Comparison of ENCODE assay signal across 11 cellular contexts in genomic region chr19:35357867-35358573, GRCh38. TPM values are rescaled to one million over a fixed set of nuclear protein-coding genes. Genes with fewer than 3 reads are reported as not detected.
DNase-seq lines count a peak whose midpoint lies in the region; FAIRE-seq and TF ChIP-seq lines count a peak whose summit lies in the region.
"Had no signal": no experiment of that assay in that cellular context is flagged by ENCODE, and none has a peak within 500 bp of the region (broad histone marks: within the 10 kb centered on the region; RNA-seq: fewer than 3 reads in every experiment).

FFAR3 (plus strand) TSS chr19:35358460; CDS start chr19:35358891, 431 bp downstream.

- in situ Hi-C loops in KBM-7 (cut with MboI; ENCODE audit: low pct_unique_long_range_greater_than_20kb, low sequenced_read_pairs) = no loop called here

- H4K5ac ChIP-seq in mesendoderm (ENCODE audit: low read length) = no peak within 1 kb of the TSS

- no peak within 1 kb of the TSS for H3K18ac ChIP-seq in mesendoderm (ENCODE audit: low read length)

- H3K79me2 ChIP-seq in mesendoderm (ENCODE audit: control insufficient read depth, insufficient read depth, low read length) (no peaks in the 10 kb centered on the region), SK-N-SH (ENCODE audit: insufficient read depth) (no peaks in the 10 kb centered on the region)

- no CpG with 5 or more reads among the region's 18 CpGs for WGBS in mesendoderm (ENCODE audit: extremely low coverage, insufficient coverage, low lambda C conversion rate)
- 11% methylated on average over 17 of the region's 18 CpGs for WGBS in SK-N-SH (ENCODE audit: low lambda C conversion rate)

- no peak within 1 kb of the TSS for H3K23ac ChIP-seq in mesendoderm (ENCODE audit: low read length)

- TF ChIP-seq EP300 in SK-N-SH (IDR thresholded peaks at IDR 0.05; ENCODE audit: borderline replicate concordance in 1 of 2, low read depth in 1 of 2, low read length in 1 of 2) = no peak

- H2BK120ac ChIP-seq in mesendoderm (ENCODE audit: low read depth, low read length) = no peak within 1 kb of the TSS

- H3K4me3 ChIP-seq in BLaER1 (no peak within 1 kb of the TSS), bronchial epithelial cell (ENCODE audit: low read depth, low read length) (no peak within 1 kb of the TSS), mesendoderm (ENCODE audit: low read length) (no peak within 1 kb of the TSS), SK-N-SH (ENCODE audit: low read depth in 2 of 2, low read length in 1 of 2) (no peak within 1 kb of the TSS; a peak in 1 of 4 replicates)

- H4K8ac ChIP-seq in mesendoderm (ENCODE audit: low read depth, low read length) = no peak within 1 kb of the TSS

- no peak within 1 kb of the TSS for H3K4ac ChIP-seq in mesendoderm (ENCODE audit: low read depth, low read length)

- H4K20me1 ChIP-seq in BLaER1 = no peaks in the 10 kb centered on the region
- H4K20me1 ChIP-seq in SK-N-SH (ENCODE audit: insufficient read depth) = no peaks in the 10 kb centered on the region

- H3K56ac ChIP-seq in mesendoderm (ENCODE audit: low read length) = no peak within 1 kb of the TSS

- no peak within 1 kb of the TSS for H2AFZ ChIP-seq in SK-N-SH (ENCODE audit: low read depth)

- H3K4me2 ChIP-seq in BLaER1 (peak within 1 kb of the TSS; percentile 44), mesendoderm (ENCODE audit: low read length) (no peak within 1 kb of the TSS), SK-N-SH (no peak within 1 kb of the TSS)

- H3K9ac ChIP-seq in BLaER1 (no peak within 1 kb of the TSS), mesendoderm (ENCODE audit: low read length) (no peak within 1 kb of the TSS), SK-N-SH (no peak within 1 kb of the TSS)

- no peaks in the 10 kb centered on the region for H3K9me3 ChIP-seq in BLaER1
- no peaks in the 10 kb centered on the region for H3K9me3 ChIP-seq in SK-N-SH

- peaks cover 44% of the 10 kb centered on the region for H3K4me1 ChIP-seq in BLaER1
- no peaks in the 10 kb centered on the region for H3K4me1 ChIP-seq in mesendoderm (ENCODE audit: control insufficient read depth, low read depth, low read length)
- peaks cover 0 to 10% of the 10 kb centered on the region in 2 experiments; a peak in 1 of 4 replicates for H3K4me1 ChIP-seq in SK-N-SH (ENCODE audit: control insufficient read depth in 1 of 2, insufficient read depth in 2 of 2, low read depth in 1 of 2, low read length in 1 of 2)

- no peak within 1 kb of the TSS for H2BK5ac ChIP-seq in mesendoderm (ENCODE audit: low read length)

- no peaks in the 10 kb centered on the region for H3K36me3 ChIP-seq in BLaER1
- no peaks in the 10 kb centered on the region for H3K36me3 ChIP-seq in bronchial epithelial cell (ENCODE audit: control insufficient read depth, insufficient read depth, low read length)
- H3K36me3 ChIP-seq in mesendoderm (ENCODE audit: control insufficient read depth, insufficient read depth, low read length) = no peaks in the 10 kb centered on the region
- H3K36me3 ChIP-seq in SK-N-SH (replicated peaks in 1 of 2; ENCODE audit: control insufficient read depth in 1 of 2, insufficient read depth in 2 of 2, low read length in 1 of 2) = no peaks in the 10 kb centered on the region

- FAIRE-seq in bronchial epithelial cell (lab: Jason Lieb, UNC) (no peak), RCC 7860 (lab: Jason Lieb, UNC) (no peak)

- DNase-seq in KBM-7 (peak; percentile 55), bronchial epithelial cell (ENCODE audit: low read depth) (peak; percentile 1), mesendoderm (peak; percentile 39), RCC 7860 (ENCODE audit: low spot score) (no peak), SK-N-SH (no peak), NCI-H1048 (lab: John Stamatoyannopoulos, UW) (no peak), erythroblast (lab: John Stamatoyannopoulos, UW) (no peak)
- DNase-seq: RPMI8226 had no signal

- H2AK5ac ChIP-seq in mesendoderm (ENCODE audit: low read length) = no peak within 1 kb of the TSS

- no peak for TF ChIP-seq RAD21 in SK-N-SH (IDR thresholded peaks at IDR 0.05; ENCODE audit: low read length)

- H3K27ac ChIP-seq in BLaER1 (no peak within 1 kb of the TSS), mesendoderm (ENCODE audit: low read depth, low read length) (no peak within 1 kb of the TSS), SK-N-SH (ENCODE audit: low read depth in 2 of 2, low read length in 1 of 2) (no peak within 1 kb of the TSS)

- H3K27me3 ChIP-seq in BLaER1 (no peaks in the 10 kb centered on the region), bronchial epithelial cell (ENCODE audit: control insufficient read depth, insufficient read depth, low read length) (peaks cover 2% of the 10 kb centered on the region), mesendoderm (ENCODE audit: insufficient read depth, low read length, poor library complexity) (no peaks in the 10 kb centered on the region), SK-N-SH (ENCODE audit: insufficient read depth) (peaks cover 70% of the 10 kb centered on the region)

- H3K9me2 ChIP-seq in SK-N-SH = no peaks in the 10 kb centered on the region

- no peaks in the 10 kb centered on the region for H3K79me1 ChIP-seq in mesendoderm (ENCODE audit: low read length)

- no peaks in the 10 kb centered on the region for H3F3A ChIP-seq in SK-N-SH (replicated peaks; ENCODE audit: insufficient read depth)

- CTCF ChIA-PET in SK-N-SH (lab: Yijun Ruan, JAX) = interaction anchor here (0.8 to 7.2 kb wide), 5 partner anchors 111 to 216 kb away, joined by 3 to 111 read pairs (median 4); no protein-coding TSS in a partner anchor

- TF ChIP-seq POLR2A in erythroblast (IDR thresholded peaks at IDR 0.05; ENCODE audit: low read length) = no peak

- TF ChIP-seq CTCF in bronchial epithelial cell (IDR thresholded peaks at IDR 0.05; ENCODE audit: insufficient read depth, low read length, severe bottlenecking) (no peak), SK-N-SH (IDR thresholded peaks at IDR 0.05) (no peak)

- POLR2A ChIA-PET in SK-N-SH (lab: Yijun Ruan, JAX) = no interaction called here

- no peak within 1 kb of the TSS for H2BK15ac ChIP-seq in mesendoderm (replicated peaks; ENCODE audit: low read depth)

TF ChIP-seq in SK-N-SH, 30 proteins besides CTCF, POLR2A, EP300 and RAD21 (continues in another document):
- TF ChIP-seq RFX5 (IDR thresholded peaks at IDR 0.05; ENCODE audit: low read length) (no peak), JUND (IDR thresholded peaks at IDR 0.05) (no peak), IRF3 (IDR thresholded peaks at IDR 0.05; ENCODE audit: low read depth, low read length) (no peak), ELF1 (IDR thresholded peaks at IDR 0.05) (no peak), SMC3 (IDR thresholded peaks at IDR 0.05; ENCODE audit: low read depth, low read length) (no peak), PBX3 (IDR thresholded peaks at IDR 0.05) (no peak), POLR2AphosphoS5 (IDR thresholded peaks at IDR 0.05; ENCODE audit: low read depth, low read length) (no peak), FOXJ3 (CRISPR knock-in tag; IDR thresholded peaks at IDR 0.05) (no peak), ZBTB33 (IDR thresholded peaks at IDR 0.05; ENCODE audit: borderline replicate concordance, low read depth) (no peak), MXI1 (IDR thresholded peaks at IDR 0.05; ENCODE audit: low read depth, low read length) (no peak), NRF1 (IDR thresholded peaks at IDR 0.05; ENCODE audit: low read depth, low read length) (no peak), TCF12 (IDR thresholded peaks at IDR 0.05) (no peak), NFIC (IDR thresholded peaks at IDR 0.05; ENCODE audit: borderline replicate concordance) (no peak), GABPA (IDR thresholded peaks at IDR 0.05; ENCODE audit: low read depth) (no peak), MEF2A (IDR thresholded peaks at IDR 0.05; ENCODE audit: borderline replicate concordance, low read depth) (no peak), RCOR1 (IDR thresholded peaks at IDR 0.05; ENCODE audit: low read length) (no peak), FOSL2 (IDR thresholded peaks at IDR 0.05; ENCODE audit: borderline replicate concordance, low read depth) (no peak)

RNA-seq across cellular contexts. Expression of gene FFAR3, which starts in this region (rescaled TPM):
- not detected in 2 replicates for total RNA-seq in bronchial epithelial cell
- polyA plus RNA-seq in mesendoderm (2013, experiment 1 of 2) = 0.03 TPM
- polyA plus RNA-seq in mesendoderm (2013, experiment 2 of 2) = 0.14 TPM
- polyA plus RNA-seq in SK-N-SH (2012; rRNA removed) = not detected in 2 replicates
- not detected in 2 replicates for polyA plus RNA-seq in SK-N-SH (2012; cell fraction: cytosol; rRNA removed)
- polyA plus RNA-seq in SK-N-SH (2012; cell fraction: nucleus; rRNA removed) = 0.06 TPM in 1 of 2 replicates, not detected in the other
- total RNA-seq: fibroblast of lung, osteoblast had no signal
- polyA plus RNA-seq: fibroblast of lung had no signal

Comparison
In these comparisons a context has a peak if more than half of its experiments do, and no peak if none do; other contexts are left out.
1. Peak in DNase-seq in bronchial epithelial cell; RNA of the gene not detected or under 1 TPM.
2. DNase-seq: peak in KBM-7 (single experiment) and mesendoderm (single experiment); none in RCC 7860 (single experiment), SK-N-SH (single experiment), NCI-H1048 (single experiment) and erythroblast (0 of 2).